Comparison of ENCODE assay signal across 5 cellular contexts in genomic region chrX:7842871-7843270, GRCh38. TPM values are rescaled to one million over a fixed set of nuclear protein-coding genes. Genes with fewer than 3 reads are reported as not detected.
"Had no signal": no experiment of that assay in that cellular context is flagged by ENCODE, and none has a peak within 500 bp of the region (broad histone marks: within the 10 kb centered on the region; RNA-seq: fewer than 3 reads in every experiment).

VCX (plus strand) TSS chrX:7843171; CDS start chrX:7843204, 33 bp downstream.

RNA-seq across cellular contexts. Expression of gene VCX, which starts in this region (rescaled TPM):
- total RNA-seq: GM23248, H1, H7, H9, HFFc6 had no signal
- polyA plus RNA-seq: GM23248, H1 had no signal
